In genomic region chr2:171985076-171985475, GRCh38 we compare ENCODE assay signal across 16 cellular contexts. TPM values are rescaled to one million over a fixed set of nuclear protein-coding genes. Genes with fewer than 3 reads are reported as not detected.
DNase-seq lines count a peak whose midpoint lies in the region; ATAC-seq and TF ChIP-seq lines count a peak whose summit lies in the region.
"Had no signal": no experiment of that assay in that cellular context is flagged by ENCODE, and none has a peak within 500 bp of the region (broad histone marks: within the 10 kb centered on the region; RNA-seq: fewer than 3 reads in every experiment).

No MANE protein-coding gene starts in this region.

- TF ChIP-seq CTCF in IMR-90 (conservative IDR thresholded peaks at IDR 0.05; ENCODE audit: low read depth, low read length): no peak

- no peak overlapping the region for H3K56ac ChIP-seq in IMR-90 (ENCODE audit: extremely low read depth, insufficient read depth, low read length)

- H3K23ac ChIP-seq in IMR-90 (ENCODE audit: low read depth, low read length) (no peak overlapping the region), trophoblast cell (ENCODE audit: low read length) (no peak overlapping the region)

- H3K18ac ChIP-seq in IMR-90 (ENCODE audit: low read depth, low read length) (no peak overlapping the region), trophoblast cell (ENCODE audit: low read length) (no peak overlapping the region)

- no TSS peak for BruUV-seq in IMR-90 (replicated peaks; lab: Mats Ljungman, UMichigan)

- H2AK5ac ChIP-seq in IMR-90 (ENCODE audit: low read depth, low read length) (no peak overlapping the region), trophoblast cell (ENCODE audit: low read length) (no peak overlapping the region)

- no peak for TF ChIP-seq POLR2A in IMR-90 (IDR thresholded peaks at IDR 0.05; ENCODE audit: low read depth, low read length)

- in situ Hi-C loops in IMR-90 (cut with MboI; ENCODE audit: low sequenced_read_pairs): no loop called here

- H3K4me2 ChIP-seq in IMR-90 (ENCODE audit: low read depth, low read length): no peak overlapping the region
- no peak overlapping the region for H3K4me2 ChIP-seq in trophoblast cell (ENCODE audit: low read length)

- POLR2A ChIA-PET in IMR-90 (lab: Charles Lee; ENCODE audit: unreplicated experiment): no interaction called here

- H4K8ac ChIP-seq in IMR-90 (ENCODE audit: low read depth in 2 of 2, low read length in 2 of 2) (no peak overlapping the region), trophoblast cell (ENCODE audit: low read depth, low read length) (no peak overlapping the region)

- no peaks in the 10 kb centered on the region for H3K9me3 ChIP-seq in IMR-90 (ENCODE audit: control insufficient read depth, insufficient read depth, low read length)
- H3K9me3 ChIP-seq in trophoblast cell (ENCODE audit: insufficient read depth, low read depth, low read length): no peaks in the 10 kb centered on the region

- H3K9me1 ChIP-seq in IMR-90 (ENCODE audit: insufficient read depth, low read length): no peaks in the 10 kb centered on the region; the same call in 1 of the 2 replicates

- no peak overlapping the region for H4K12ac ChIP-seq in trophoblast cell (ENCODE audit: low read depth, low read length)

- no peak overlapping the region for H4K5ac ChIP-seq in IMR-90 (ENCODE audit: low read depth, low read length)

- dilution Hi-C loops in IMR-90 (cut with HindIII; ENCODE audit: low sequenced_read_pairs, unreplicated experiment): no loop called here

- CTCF ChIA-PET in IMR-90 (lab: Yijun Ruan, JAX): no interaction called here

- no peak for TF ChIP-seq RAD21 in IMR-90 (IDR thresholded peaks at IDR 0.05; ENCODE audit: low read length)

- H3K4ac ChIP-seq in IMR-90 (ENCODE audit: low read depth, low read length) (no peak overlapping the region), trophoblast cell (ENCODE audit: low read depth, low read length) (no peak overlapping the region)

- H3K27ac ChIP-seq in IMR-90 (ENCODE audit: insufficient read depth, low read length) (no peak overlapping the region), trophoblast cell (ENCODE audit: low read depth, low read length) (no peak overlapping the region)

- ATAC-seq in IMR-90 (ENCODE audit: low read depth) (0 out of 2 replicates have a peak, but pooled peaks have one; percentile 40), GM18858 (IDR thresholded peaks at IDR 0.05; ENCODE audit: unreplicated experiment) (no peak)
- ATAC-seq: GM12878, Right ventricle myocardium inferior had no signal

- H2BK12ac ChIP-seq in trophoblast cell (ENCODE audit: low read length): no peak overlapping the region

- no peak overlapping the region for H2BK20ac ChIP-seq in IMR-90 (ENCODE audit: low read depth, low read length)

- H3K27me3 ChIP-seq in IMR-90 (ENCODE audit: control insufficient read depth, insufficient read depth, low read length): no peaks in the 10 kb centered on the region
- H3K27me3 ChIP-seq in trophoblast cell (ENCODE audit: insufficient read depth, low read length): no peaks in the 10 kb centered on the region

- no peak overlapping the region for H4K91ac ChIP-seq in IMR-90 (ENCODE audit: insufficient read depth, low read depth, low read length)
- no peak overlapping the region for H4K91ac ChIP-seq in trophoblast cell (ENCODE audit: low read depth, low read length)

- H4K20me1 ChIP-seq in IMR-90 (ENCODE audit: insufficient read depth, low read length): no peaks in the 10 kb centered on the region

- WGBS in IMR-90 (ENCODE audit: extremely low coverage in 2 of 2, insufficient read length in 1 of 2), 2 experiments: no CpG with 5 or more reads among the region's 2 CpGs
- no CpG with 5 or more reads among the region's 2 CpGs for WGBS in trophoblast cell (ENCODE audit: extremely low coverage, insufficient coverage, insufficient read length)

- H3K14ac ChIP-seq in IMR-90 (replicated peaks; ENCODE audit: low read depth, low read length) (no peak overlapping the region), trophoblast cell (ENCODE audit: low read length) (no peak overlapping the region)

- H2BK120ac ChIP-seq in IMR-90 (ENCODE audit: low read depth, low read length) (no peak overlapping the region), trophoblast cell (ENCODE audit: insufficient read depth, low read length, poor library complexity) (no peak overlapping the region)

- H3K79me1 ChIP-seq in IMR-90 (ENCODE audit: low read depth in 1 of 2, low read length in 2 of 2): no peaks in the 10 kb centered on the region
- H3K79me1 ChIP-seq in trophoblast cell (ENCODE audit: low read length): no peaks in the 10 kb centered on the region

- H3K36me3 ChIP-seq in IMR-90 (ENCODE audit: control insufficient read depth, insufficient read depth, low read length): peaks cover 5% of the 10 kb centered on the region; the same call in 1 of the 2 replicates
- peaks cover 0 to 3% of the 10 kb centered on the region in 2 experiments for H3K36me3 ChIP-seq in trophoblast cell (ENCODE audit: control insufficient read depth in 1 of 2, insufficient read depth in 2 of 2, low read length in 2 of 2)

- DNase-seq in EH (ENCODE audit: low read depth): peak; percentile 81
- peak; percentile 2 for DNase-seq in IMR-90
- peak; percentile 16 for DNase-seq in amniotic epithelial cell (ENCODE audit: low read depth)
- DNase-seq in trophoblast cell: peak; percentile 40 to 75
- DNase-seq in SW 1271 (lab: John Stamatoyannopoulos, UW): no peak
- no peak for DNase-seq in DMS 273 treated with DMSO at 0.1 percent for 48 hours (lab: John Stamatoyannopoulos, UW)
- DNase-seq: H9, MV-4-11, NCI-H1694 treated with DMSO at 0.1 percent for 48 hours, NCI-H2081 treated with DMSO at 0.1 percent for 48 hours, NCI-H446, NCI-H526, OCI-M1 had no signal

- H2AK9ac ChIP-seq in IMR-90 (replicated peaks; ENCODE audit: low read depth, low read length, poor library complexity): no peak overlapping the region

- H2BK5ac ChIP-seq in IMR-90 (ENCODE audit: low read depth, low read length, poor library complexity, severe bottlenecking) (no peak overlapping the region), trophoblast cell (ENCODE audit: low read depth, low read length, poor library complexity) (no peak overlapping the region)

- H3K9ac ChIP-seq in IMR-90 (ENCODE audit: low read depth, low read length) (no peak overlapping the region), trophoblast cell (ENCODE audit: low read length) (no peak overlapping the region)

- intact Hi-C loops in IMR-90 (cut with micrococcal nuclease): no loop called here

- H2AFZ ChIP-seq in IMR-90 (replicated peaks; ENCODE audit: low read length, poor library complexity) (no peak overlapping the region), trophoblast cell (ENCODE audit: insufficient read depth, low read length, poor library complexity) (no peak overlapping the region)

- no peak overlapping the region for H3K4me3 ChIP-seq in IMR-90 (ENCODE audit: insufficient read depth, low read depth, low read length)
- no peak overlapping the region for H3K4me3 ChIP-seq in trophoblast cell (ENCODE audit: low read depth, low read length)
- H3K4me3 ChIP-seq: GM12878 had no signal

- no peaks in the 10 kb centered on the region for H3K4me1 ChIP-seq in IMR-90 (ENCODE audit: control insufficient read depth, insufficient read depth, low read length)
- no peaks in the 10 kb centered on the region for H3K4me1 ChIP-seq in trophoblast cell (ENCODE audit: control insufficient read depth in 1 of 2, insufficient read depth in 2 of 2, low read length in 2 of 2)

- H2BK15ac ChIP-seq in IMR-90 (ENCODE audit: low read depth, low read length): no peak overlapping the region

- no peaks in the 10 kb centered on the region for H3K79me2 ChIP-seq in trophoblast cell (ENCODE audit: control insufficient read depth, insufficient read depth, low read length, poor library complexity)

TF ChIP-seq in IMR-90, 13 proteins besides CTCF, POLR2A, EP300 and RAD21:
- TF ChIP-seq USF2 (IDR thresholded peaks at IDR 0.05; ENCODE audit: low read depth, low read length) (no peak), MAFK (IDR thresholded peaks at IDR 0.05; ENCODE audit: low read depth, low read length) (no peak), SMC3 (IDR thresholded peaks at IDR 0.05; ENCODE audit: low read depth, low read length) (no peak), BHLHE40 (IDR thresholded peaks at IDR 0.05; ENCODE audit: low read depth, low read length) (no peak), MXI1 (IDR thresholded peaks at IDR 0.05; ENCODE audit: borderline replicate concordance, low read depth, low read length) (no peak), CHD1 (IDR thresholded peaks at IDR 0.05; ENCODE audit: low read depth, low read length) (no peak), NFE2L2 (IDR thresholded peaks at IDR 0.05; ENCODE audit: low read depth, low read length) (no peak), RFX5 (IDR thresholded peaks at IDR 0.05; ENCODE audit: low read depth, low read length) (no peak), FOS (IDR thresholded peaks at IDR 0.05; ENCODE audit: low read depth, low read length) (no peak)
- TF ChIP-seq, protein P1, sequence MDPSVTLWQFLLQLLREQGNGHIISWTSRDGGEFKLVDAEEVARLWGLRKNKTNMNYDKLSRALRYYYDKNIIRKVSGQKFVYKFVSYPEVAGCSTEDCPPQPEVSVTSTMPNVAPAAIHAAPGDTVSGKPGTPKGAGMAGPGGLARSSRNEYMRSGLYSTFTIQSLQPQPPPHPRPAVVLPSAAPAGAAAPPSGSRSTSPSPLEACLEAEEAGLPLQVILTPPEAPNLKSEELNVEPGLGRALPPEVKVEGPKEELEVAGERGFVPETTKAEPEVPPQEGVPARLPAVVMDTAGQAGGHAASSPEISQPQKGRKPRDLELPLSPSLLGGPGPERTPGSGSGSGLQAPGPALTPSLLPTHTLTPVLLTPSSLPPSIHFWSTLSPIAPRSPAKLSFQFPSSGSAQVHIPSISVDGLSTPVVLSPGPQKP (IDR thresholded peaks at IDR 0.05; ENCODE audit: borderline replicate concordance, low read depth, low read length): no peak

RNA-seq across cellular contexts. Expression of gene METAP1D, which starts 14.7 kb away (rescaled TPM):
- 3.4 and 4.2 TPM in 2 replicates for total RNA-seq in IMR-90 (2012; rRNA removed)
- polyA plus RNA-seq in IMR-90 (2012; rRNA removed): 5.5 TPM in 2 replicates
- 1.3 and 2.0 TPM in 2 replicates for polyA plus RNA-seq in IMR-90 (2012; cell fraction: cytosol; rRNA removed)
- 11.5 and 28.3 TPM in 2 replicates for polyA plus RNA-seq in IMR-90 (2012; cell fraction: nucleus; rRNA removed; ENCODE audit: low replicate concordance)
- 5.9 and 8.2 TPM in 2 replicates for polyA plus RNA-seq in trophoblast cell (2013)

Comparison
In these comparisons a context has a peak if more than half of its experiments do, and no peak if none do; other contexts are left out.
1. DNase-seq: peak in EH (single experiment), IMR-90 (single experiment), amniotic epithelial cell (single experiment) and trophoblast cell (2 of 2); none in SW 1271 (0 of 2) and DMS 273 treated with DMSO at 0.1 percent for 48 hours (single experiment).